Comparison of ENCODE assay signal across 8 cellular contexts in genomic region chr15:40047413-40048154, GRCh38. TPM values are rescaled to one million over a fixed set of nuclear protein-coding genes. Genes with fewer than 3 reads are reported as not detected.
DNase-seq lines count a peak whose midpoint lies in the region; ATAC-seq, FAIRE-seq and TF ChIP-seq lines count a peak whose summit lies in the region.

No MANE protein-coding gene starts in this region.

- H3K36me3 Mint-ChIP-seq in activated naive CD8-positive, alpha-beta T cell: peaks cover 3% of the 10 kb centered on the region

- no TSS peak for BruUV-seq in OCI-LY7 (replicated peaks; lab: Mats Ljungman, UMichigan)

- no peak for TF ChIP-seq CTCF in SK-N-SH (IDR thresholded peaks at IDR 0.05)
- TF ChIP-seq CTCF in OCI-LY7 (conservative IDR thresholded peaks at IDR 0.05; ENCODE audit: low read length): no peak
- TF ChIP-seq CTCF in keratinocyte (optimal IDR thresholded peaks at IDR 0.05 in 1 of 3, IDR thresholded peaks at IDR 0.05 in 1 of 3, conservative IDR thresholded peaks at IDR 0.05 in 1 of 3; ENCODE audit: extremely low read depth in 1 of 3, insufficient read depth in 2 of 3, low read length in 3 of 3): no peak

- POLR2A ChIA-PET in SK-N-SH (lab: Yijun Ruan, JAX) (no interaction called here), OCI-LY7 (lab: Charles Lee) (interaction anchor here (0.7 to 4.8 kb wide), 11 partner anchors 8 to 260 kb away, joined by 3 to 37 read pairs (median 5); partner anchors contain the start of genes BMF and SRP14)

- H3K4me3 ChIP-seq in SK-N-SH (ENCODE audit: low read depth in 2 of 2, low read length in 1 of 2) (no peak overlapping the region), OCI-LY7 (ENCODE audit: low read depth, low read length, poor library complexity, severe bottlenecking) (no peak overlapping the region), keratinocyte (ENCODE audit: control insufficient read depth in 2 of 3, extremely low read depth in 1 of 3, insufficient read depth in 2 of 3, low read depth in 1 of 3, low read length in 3 of 3) (peak overlapping the region in 1 of 3 experiments; percentile 11)

- H3K9me3 ChIP-seq in SK-N-SH: no peaks in the 10 kb centered on the region
- no peaks in the 10 kb centered on the region for H3K9me3 ChIP-seq in OCI-LY7 (ENCODE audit: low read length)
- no peaks in the 10 kb centered on the region for H3K9me3 ChIP-seq in keratinocyte (ENCODE audit: control insufficient read depth, low read depth, low read length)

- no peaks in the 10 kb centered on the region for H4K20me1 ChIP-seq in SK-N-SH (ENCODE audit: insufficient read depth)
- H4K20me1 ChIP-seq in OCI-LY7 (ENCODE audit: insufficient read depth, low read length): no peaks in the 10 kb centered on the region
- peaks cover 4% of the 10 kb centered on the region for H4K20me1 ChIP-seq in keratinocyte (ENCODE audit: control insufficient read depth, extremely low read depth, insufficient read depth, low read length)

- H3K4me3 Mint-ChIP-seq in activated naive CD8-positive, alpha-beta T cell: peak overlapping the region; percentile 78

- no peaks in the 10 kb centered on the region for H3K36me3 ChIP-seq in SK-N-SH (replicated peaks in 1 of 2; ENCODE audit: control insufficient read depth in 1 of 2, insufficient read depth in 2 of 2, low read length in 1 of 2)
- no peaks in the 10 kb centered on the region for H3K36me3 ChIP-seq in OCI-LY7 (ENCODE audit: insufficient read depth, low read length)
- H3K36me3 ChIP-seq in keratinocyte (ENCODE audit: control insufficient read depth in 2 of 2, extremely low read depth in 1 of 2, insufficient read depth in 2 of 2, low read length in 2 of 2): no peaks in the 10 kb centered on the region

- ATAC-seq in SK-N-SH treated with all-trans-retinoic acid at 6 μM for 48 hours (no peak), HG03060 (IDR thresholded peaks at IDR 0.05; ENCODE audit: low read depth, unreplicated experiment) (peak; percentile 30)

- H3K9me1 ChIP-seq in keratinocyte (ENCODE audit: control insufficient read depth, extremely low read depth, insufficient read depth, low read length): peaks cover 3% of the 10 kb centered on the region

- H3K9me2 ChIP-seq in SK-N-SH (no peaks in the 10 kb centered on the region), OCI-LY7 (ENCODE audit: insufficient read depth, low read length) (no peaks in the 10 kb centered on the region)

- TF ChIP-seq RAD21 in SK-N-SH (IDR thresholded peaks at IDR 0.05; ENCODE audit: low read length): no peak

- peak overlapping the region; percentile 98 for H3K27ac Mint-ChIP-seq in activated naive CD8-positive, alpha-beta T cell

- no peaks in the 10 kb centered on the region for H3K9me3 Mint-ChIP-seq in activated naive CD8-positive, alpha-beta T cell (ENCODE audit: low read depth)

- H3K4me1 ChIP-seq in SK-N-SH (ENCODE audit: control insufficient read depth in 1 of 2, insufficient read depth in 2 of 2, low read depth in 1 of 2, low read length in 1 of 2) (peaks cover 18 to 29% of the 10 kb centered on the region in 2 experiments), OCI-LY7 (ENCODE audit: insufficient read depth, low read length, poor library complexity, severe bottlenecking) (peaks cover 62% of the 10 kb centered on the region), keratinocyte (ENCODE audit: control insufficient read depth, extremely low read depth, insufficient read depth, low read length) (peaks cover 33% of the 10 kb centered on the region)

- peak; percentile 44 for FAIRE-seq in keratinocyte (lab: Jason Lieb, UNC)

- H3K79me2 ChIP-seq in SK-N-SH (ENCODE audit: insufficient read depth) (no peaks in the 10 kb centered on the region), OCI-LY7 (ENCODE audit: insufficient read depth, low read depth, low read length) (no peaks in the 10 kb centered on the region), keratinocyte (ENCODE audit: control insufficient read depth, insufficient read depth, low read length) (no peaks in the 10 kb centered on the region)

- DNase-seq in SK-N-SH (no peak), OCI-LY7 (ENCODE audit: low spot score) (peak; percentile 44), keratinocyte (ENCODE audit: low read depth, low spot score) (peak; percentile 81), NCI-H1930 (lab: John Stamatoyannopoulos, UW) (no peak)
- peak; percentile 63 for DNase-seq in stimulated activated CD4-positive, alpha-beta T cell treated with anti-CD3 and anti-CD28 coated beads, Interleukin-4, amount 100 ng/mL, for 1 hour

- CTCF ChIA-PET in SK-N-SH (lab: Yijun Ruan, JAX) (interaction anchor here (0.9 to 8.5 kb wide), 7 partner anchors 12 to 291 kb away, joined by 3 to 153 read pairs (median 9); partner anchors contain the start of gene BMF), OCI-LY7 (lab: Charles Lee; ENCODE audit: unreplicated experiment) (interaction anchor here (0.5 to 4.5 kb wide), 8 partner anchors 23 to 232 kb away, joined by 3 to 81 read pairs (median 3); no protein-coding TSS in a partner anchor)

- H3K4me2 ChIP-seq in SK-N-SH (peak overlapping the region; percentile 35; the same call in 1 of the 2 replicates), OCI-LY7 (ENCODE audit: low read length) (peak overlapping the region; percentile 52), keratinocyte (ENCODE audit: control insufficient read depth, extremely low read depth, insufficient read depth, low read depth, low read length) (peak overlapping the region; percentile 58)

- TF ChIP-seq EP300 in SK-N-SH (IDR thresholded peaks at IDR 0.05; ENCODE audit: borderline replicate concordance in 1 of 2, low read depth in 1 of 2, low read length in 1 of 2): no peak

- H3K27me3 ChIP-seq in SK-N-SH (ENCODE audit: insufficient read depth) (no peaks in the 10 kb centered on the region), keratinocyte (ENCODE audit: control insufficient read depth, extremely low read depth, insufficient read depth, low read length) (no peaks in the 10 kb centered on the region)

- H3K27ac ChIP-seq in SK-N-SH (ENCODE audit: low read depth in 2 of 2, low read length in 1 of 2): 0 out of 4 replicates have a peak overlapping the region, but pooled peaks of 1 of the 2 experiments have one; percentile 3
- H3K27ac ChIP-seq in OCI-LY7 (ENCODE audit: low read depth, low read length, poor library complexity, severe bottlenecking): peak overlapping the region; percentile 38
- peak overlapping the region; percentile 76 for H3K27ac ChIP-seq in keratinocyte (ENCODE audit: control insufficient read depth, insufficient read depth, low read length)

- intact Hi-C loops in OCI-LY7 (cut with micrococcal nuclease; ENCODE audit: unreplicated experiment): loop anchor here (5.0 kb wide), 2 partner anchors 130 to 265 kb away; partner anchors contain the start of gene FSIP1

- H3F3A ChIP-seq in SK-N-SH (replicated peaks; ENCODE audit: insufficient read depth): peaks cover 8% of the 10 kb centered on the region

- 66% methylated on average over 12 of the region's 15 CpGs for WGBS in SK-N-SH (ENCODE audit: low lambda C conversion rate)

- H3K9ac ChIP-seq in SK-N-SH: no peak overlapping the region
- peak overlapping the region; percentile 52 for H3K9ac ChIP-seq in keratinocyte (ENCODE audit: control insufficient read depth, extremely low read depth, insufficient read depth, low read length)

- dilution Hi-C loops in keratinocyte (cut with MboI; ENCODE audit: extremely low pct_ligation_motif_present, low sequenced_read_pairs): no loop called here

- peaks cover 77% of the 10 kb centered on the region for H3K4me1 Mint-ChIP-seq in activated naive CD8-positive, alpha-beta T cell (ENCODE audit: low read depth)

- no peak overlapping the region for H2AFZ ChIP-seq in SK-N-SH (ENCODE audit: low read depth)
- peak overlapping the region; percentile 56; the same call in 1 of the 2 replicates for H2AFZ ChIP-seq in OCI-LY7 (ENCODE audit: low read length)
- H2AFZ ChIP-seq in keratinocyte (ENCODE audit: control insufficient read depth, low read length): no peak overlapping the region

- no peaks in the 10 kb centered on the region for H3K27me3 Mint-ChIP-seq in activated naive CD8-positive, alpha-beta T cell

TF ChIP-seq in SK-N-SH, 30 proteins besides CTCF, POLR2A, EP300 and RAD21 (continues in another document):
- TF ChIP-seq RCOR1 (IDR thresholded peaks at IDR 0.05; ENCODE audit: low read length): no peak

TF ChIP-seq in SK-N-SH treated with all-trans-retinoic acid at 6 μM for 48 hours, 23 proteins besides CTCF, POLR2A, EP300 and RAD21:
- TF ChIP-seq ESRRG (CRISPR knock-in tag; IDR thresholded peaks at IDR 0.05) (no peak), TOX (CRISPR knock-in tag; IDR thresholded peaks at IDR 0.05; ENCODE audit: borderline replicate concordance) (no peak)

RNA-seq across cellular contexts. Expression of gene SRP14, which starts 8.6 kb away (rescaled TPM):
- polyA plus RNA-seq in SK-N-SH (2012; rRNA removed): 489 and 501 TPM in 2 replicates
- polyA plus RNA-seq in SK-N-SH (2012; cell fraction: cytosol; rRNA removed): 524 and 758 TPM in 2 replicates
- 94.9 and 167 TPM in 2 replicates for polyA plus RNA-seq in SK-N-SH (2012; cell fraction: nucleus; rRNA removed)
- 188 and 250 TPM in 2 replicates for total RNA-seq in OCI-LY7 (2014; rRNA removed; shearing (Covaris generic))
- total RNA-seq in OCI-LY7 (2022): 130 TPM in 2 replicates
- 272 to 407 TPM (median 324 TPM) in 3 replicates for polyA plus RNA-seq in keratinocyte
- polyA plus RNA-seq in keratinocyte (2011; ENCODE audit: low read depth): 2,431 TPM
- 406 and 414 TPM in 2 replicates for polyA plus RNA-seq in keratinocyte (2011; cell fraction: cytosol; rRNA removed)
- 131 and 140 TPM in 2 replicates for polyA plus RNA-seq in keratinocyte (2011; cell fraction: nucleus; rRNA removed)
- 226 and 292 TPM in 2 replicates for polyA plus RNA-seq in keratinocyte (2012; ENCODE audit: low replicate concordance)
- 16.3 to 86.8 TPM (median 71.1 TPM) in 3 replicates for polyA minus RNA-seq in keratinocyte
- polyA minus RNA-seq in keratinocyte (2011; cell fraction: cytosol; rRNA and poly(A)+ RNA removed): 121 TPM
- polyA minus RNA-seq in keratinocyte (2011; cell fraction: nucleus; rRNA and poly(A)+ RNA removed): 18.7 and 29.6 TPM in 2 replicates

Comparison
In these comparisons a context has a peak if more than half of its experiments do, and no peak if none do; other contexts are left out.
1. DNase-seq: peak in OCI-LY7 (single experiment), keratinocyte (single experiment) and stimulated activated CD4-positive, alpha-beta T cell treated with anti-CD3 and anti-CD28 coated beads, Interleukin-4, amount 100 ng/mL, for 1 hour (single experiment); none in SK-N-SH (single experiment) and NCI-H1930 (0 of 2).
2. Peak in every context shown above with its lines, with median percentiles within 50 percentile points of each other: H3K4me2 ChIP-seq.